In the genomic region with DNA sequence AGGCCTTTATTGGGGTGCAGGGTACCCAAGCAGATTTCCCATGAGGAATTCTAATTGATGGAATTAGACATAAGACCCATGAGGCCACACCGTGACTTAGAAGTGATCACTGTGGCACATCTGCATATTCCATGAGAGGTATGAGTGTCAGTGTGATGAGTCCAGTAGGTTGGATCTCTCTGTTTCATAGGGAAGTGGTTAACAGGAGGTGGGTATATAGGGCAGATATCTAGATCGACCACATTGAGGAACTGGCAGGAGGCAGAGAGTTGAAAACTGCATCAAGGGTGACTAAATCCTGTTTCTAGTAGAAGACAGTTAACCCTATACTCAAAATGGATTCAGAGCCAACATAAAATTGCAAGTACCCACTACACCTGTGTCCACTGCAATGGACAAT, we compare ENCODE assay signal across 20 cellular contexts.
A peak's percentile ranks its signal among the peaks of the same experiment; 100 is the strongest.
DNase-seq lines count a peak whose midpoint lies in the region; ATAC-seq, FAIRE-seq and TF ChIP-seq lines count a peak whose summit lies in the region.
"Had no signal": no experiment of that assay in that cellular context is flagged by ENCODE, and none has a peak within 500 bp of the region (broad histone marks: within the 10 kb centered on the region; RNA-seq: fewer than 3 reads in every experiment).

No MANE protein-coding gene starts in this region.

- H3K4me3 Mint-ChIP-seq in osteocyte (ENCODE audit: unreplicated experiment), result no peak overlapping the region
- H3K4me3 Mint-ChIP-seq: B cell, nephron had no signal

- H3K4me2 ChIP-seq in HepG2 (ENCODE audit: low read depth, low read length), result no peak overlapping the region

- no peaks in the 10 kb centered on the region for H3K79me2 ChIP-seq in HepG2 (ENCODE audit: insufficient read depth, low read length)

- no peaks in the 10 kb centered on the region for H3K9me3 ChIP-seq in HepG2 (ENCODE audit: low read length)
- H3K9me3 ChIP-seq: adrenal gland, SJCRH30 had no signal

- no peaks in the 10 kb centered on the region for H4K20me1 ChIP-seq in HepG2 (ENCODE audit: insufficient read depth, low read length)

- FAIRE-seq in HepG2 (lab: Jason Lieb, UNC), result no peak
- FAIRE-seq: frontal cortex had no signal

- intact Hi-C loops in HepG2 (cut with micrococcal nuclease; ENCODE audit: unreplicated experiment), result no loop called here

- no peaks in the 10 kb centered on the region for H3K4me1 Mint-ChIP-seq in osteocyte (ENCODE audit: unreplicated experiment)
- H3K4me1 Mint-ChIP-seq: B cell, nephron had no signal

- no peak for TF ChIP-seq POLR2A in HepG2 (IDR thresholded peaks at IDR 0.05; ENCODE audit: insufficient read depth in 1 of 2, low read depth in 2 of 2, low read length in 2 of 2)

- no peak for TF ChIP-seq CTCF in osteocyte (IDR thresholded peaks at IDR 0.05)
- no peak for TF ChIP-seq CTCF in HepG2 (CRISPR knock-in tag; IDR thresholded peaks at IDR 0.05)

- H3K27ac ChIP-seq in HepG2 (ENCODE audit: extremely low read length, insufficient read depth, low read length), result no peak overlapping the region
- H3K27ac ChIP-seq: adrenal gland, SJCRH30 had no signal

- CTCF ChIA-PET in HepG2 (lab: Yijun Ruan, JAX; ENCODE audit: low intra/inter-chr PET ratio, low total read pairs), result no interaction called here

- in situ Hi-C loops in KBM-7 (cut with MboI; ENCODE audit: low pct_unique_long_range_greater_than_20kb, low sequenced_read_pairs), result no loop called here
- in situ Hi-C loops in HepG2 (cut with HindIII; ENCODE audit: extremely low pct_ligation_motif_present, low pct_unique_long_range_greater_than_20kb), result no loop called here

- H3K4me3 ChIP-seq in HepG2 (replicated peaks in 1 of 3; ENCODE audit: insufficient read depth in 1 of 3, low read depth in 2 of 3, low read length in 3 of 3), result no peak overlapping the region
- H3K4me3 ChIP-seq: adrenal gland, SJCRH30 had no signal

- no TSS peak for BruUV-seq in HepG2 (replicated peaks; lab: Mats Ljungman, UMichigan)

- H3K27me3 Mint-ChIP-seq in osteocyte (ENCODE audit: unreplicated experiment), result no peaks in the 10 kb centered on the region

- 0% methylated on average over 2 of the region's 2 CpGs for WGBS in HepG2 (ENCODE audit: low lambda C conversion rate)

- no peak for TF ChIP-seq EP300 in HepG2 (IDR thresholded peaks at IDR 0.05; ENCODE audit: low read depth in 2 of 2, low read length in 2 of 2)
- no peak for TF ChIP-seq EP300 in HepG2 (CRISPR knock-in tag; IDR thresholded peaks at IDR 0.05; ENCODE audit: borderline replicate concordance)

- no peaks in the 10 kb centered on the region for H3K36me3 Mint-ChIP-seq in osteocyte (ENCODE audit: unreplicated experiment)

- TF ChIP-seq RAD21 in HepG2 (CRISPR knock-in tag; IDR thresholded peaks at IDR 0.05), result no peak

- DNase-seq in KBM-7 (peak; percentile 92), SKM-1 (lab: John Stamatoyannopoulos, UW; ENCODE audit: unreplicated experiment) (peak; percentile 29), osteocyte (ENCODE audit: extremely low spot score, unreplicated experiment) (no peak), HepG2 (ENCODE audit: low spot score) (no peak)
- DNase-seq: activated CD4-positive, alpha-beta T cell treated with anti-CD3 and anti-CD28 coated beads for 48 hours; activated gamma-delta T cell; adrenal gland; mesendoderm; NCI-H187 treated with DMSO at 0.1 percent for 48 hours; NCI-H446 treated with DMSO at 0.1 percent for 48 hours; posterior cingulate gyrus; SJCRH30; stimulated activated CD4-positive, alpha-beta T cell treated with anti-CD3 and anti-CD28 coated beads, Interleukin-2, amount 100 ng/mL, for 24 hours; T1000 had no signal

- no peaks in the 10 kb centered on the region for H3K36me3 ChIP-seq in HepG2 (replicated peaks in 1 of 2; ENCODE audit: control insufficient read depth in 1 of 2, insufficient read depth in 2 of 2, low read length in 2 of 2)
- H3K36me3 ChIP-seq: adrenal gland, SJCRH30 had no signal

- no peaks in the 10 kb centered on the region for H3K4me1 ChIP-seq in HepG2 (ENCODE audit: insufficient read depth, low read length)
- H3K4me1 ChIP-seq: adrenal gland, SJCRH30 had no signal

- H3K9ac ChIP-seq in HepG2 (ENCODE audit: insufficient read depth, low read depth, low read length), result no peak overlapping the region

- POLR2A ChIA-PET in HepG2 (lab: Yijun Ruan, JAX), result no interaction called here

- ATAC-seq in GM19397 (IDR thresholded peaks at IDR 0.05; ENCODE audit: unreplicated experiment), result peak; percentile 52
- ATAC-seq in GM18858 (IDR thresholded peaks at IDR 0.05; ENCODE audit: unreplicated experiment), result no peak
- no peak for ATAC-seq in GM19395 (IDR thresholded peaks at IDR 0.05; ENCODE audit: unreplicated experiment)
- no peak for ATAC-seq in HepG2

- no peaks in the 10 kb centered on the region; a peak in 1 of 5 replicates for H3K27me3 ChIP-seq in HepG2 (ENCODE audit: control insufficient read depth in 1 of 2, insufficient read depth in 2 of 2, low read length in 2 of 2)
- H3K27me3 ChIP-seq: adrenal gland, SJCRH30 had no signal

- no peak overlapping the region for H3K27ac Mint-ChIP-seq in osteocyte (ENCODE audit: unreplicated experiment)
- H3K27ac Mint-ChIP-seq: B cell, nephron had no signal

- H3K9me3 Mint-ChIP-seq in osteocyte (ENCODE audit: unreplicated experiment), result peaks cover 15% of the 10 kb centered on the region

- no peak overlapping the region for H2AFZ ChIP-seq in HepG2 (ENCODE audit: low read length)

TF ChIP-seq in HepG2, 621 proteins besides CTCF, POLR2A, EP300 and RAD21:
- TF ChIP-seq HDAC1 (CRISPR knock-in tag; IDR thresholded peaks at IDR 0.05) (no peak), GATA4 (IDR thresholded peaks at IDR 0.05; ENCODE audit: borderline replicate concordance, low read depth) (no peak)

Comparison
In these comparisons a context has a peak if more than half of its experiments do, and no peak if none do; other contexts are left out.
1. DNase-seq: peak in KBM-7 (single experiment) and SKM-1 (single experiment); none in osteocyte (single experiment) and HepG2 (single experiment).